1 cellular context compared by ENCODE assay signal in the genomic region with DNA sequence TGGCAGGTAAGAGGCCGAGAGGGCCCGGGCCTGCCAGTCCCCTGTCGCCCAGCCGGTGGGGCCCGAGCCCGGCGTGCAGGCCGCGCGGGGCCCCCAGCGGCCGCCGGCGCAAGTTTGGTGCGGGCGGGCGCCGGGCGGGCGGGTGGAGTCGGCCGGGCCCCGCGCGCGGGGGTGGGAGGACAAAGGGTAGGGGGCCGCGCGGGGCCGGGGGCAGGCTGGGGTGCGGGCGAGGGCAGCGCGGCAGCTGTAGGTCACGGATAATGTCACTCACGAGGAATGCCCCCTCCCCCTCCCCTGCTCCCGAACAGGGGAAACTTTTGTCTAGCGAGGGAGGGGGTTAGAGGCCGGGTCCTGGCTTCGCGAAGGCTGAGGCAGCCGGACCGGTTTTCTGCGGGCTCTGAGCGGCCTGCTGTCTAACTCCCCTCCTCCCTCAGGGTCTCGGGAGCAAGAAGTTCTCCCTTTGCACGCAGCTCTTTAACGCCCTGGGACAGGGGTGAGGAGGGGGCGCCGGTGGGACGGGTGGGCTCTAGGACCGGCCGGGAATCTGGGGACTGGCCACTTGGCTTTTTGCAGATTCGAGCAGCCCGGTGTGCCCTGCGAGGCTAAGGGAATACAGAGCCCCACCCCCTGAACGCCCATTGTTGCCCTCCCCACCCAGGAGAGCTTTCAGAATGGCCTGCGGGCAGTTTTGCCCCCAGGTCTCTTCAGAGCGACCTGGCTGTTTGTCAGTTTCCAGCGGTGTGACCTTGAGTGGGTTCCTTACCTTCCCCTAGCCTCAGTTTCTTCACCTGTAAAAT.
TF ChIP-seq lines count a peak whose summit lies in the region.

No MANE protein-coding gene starts in this region.

TF ChIP-seq in HEK293, 187 proteins besides CTCF, POLR2A, EP300 and RAD21 (continued from another document and continues in another):
- TF ChIP-seq ZBTB20 (tag by site-specific recombination; IDR thresholded peaks at IDR 0.05) (peak; percentile 64; the same call in 1 of the 2 replicates), ZNF768 (tag by site-specific recombination; IDR thresholded peaks at IDR 0.05) (no peak), ZBTB1 (tag by site-specific recombination; IDR thresholded peaks at IDR 0.05) (no peak), KLF1 (tag by site-specific recombination; IDR thresholded peaks at IDR 0.05) (no peak; the same call in none of the 2 replicates), ZNF544 (tag by site-specific recombination; IDR thresholded peaks at IDR 0.05) (no peak), ZNF404 (tag by site-specific recombination; IDR thresholded peaks at IDR 0.05) (no peak), ZNF37A (tag by site-specific recombination; IDR thresholded peaks at IDR 0.05) (no peak), MEIS1 (CRISPR knock-in tag; IDR thresholded peaks at IDR 0.05; ENCODE audit: borderline replicate concordance) (no peak), RBAK (tag by site-specific recombination; IDR thresholded peaks at IDR 0.05) (no peak), ZNF837 (tag by site-specific recombination; IDR thresholded peaks at IDR 0.05) (no peak), ZNF624 (tag by site-specific recombination; IDR thresholded peaks at IDR 0.05) (no peak), BCL11A (tag by site-specific recombination; IDR thresholded peaks at IDR 0.05; ENCODE audit: low read depth) (no peak), ZNF311 (tag by site-specific recombination; IDR thresholded peaks at IDR 0.05; ENCODE audit: borderline replicate concordance) (no peak), ZSCAN23 (tag by site-specific recombination; IDR thresholded peaks at IDR 0.05) (no peak), PRDM1 (tag by site-specific recombination; IDR thresholded peaks at IDR 0.05) (no peak), ZNF561 (tag by site-specific recombination; IDR thresholded peaks at IDR 0.05; ENCODE audit: borderline replicate concordance) (no peak), ZNF792 (tag by site-specific recombination; IDR thresholded peaks at IDR 0.05) (no peak), ZNF555 (tag by site-specific recombination; conservative IDR thresholded peaks at IDR 0.05) (no peak), GLI2 (tag by site-specific recombination; IDR thresholded peaks at IDR 0.05; ENCODE audit: borderline replicate concordance, low read depth) (no peak), FEZF1 (tag by site-specific recombination; IDR thresholded peaks at IDR 0.05) (peak; percentile 73), OVOL3 (tag by site-specific recombination; IDR thresholded peaks at IDR 0.05) (no peak), ZSCAN16 (tag by site-specific recombination; IDR thresholded peaks at IDR 0.05) (no peak), SETDB1 (IDR thresholded peaks at IDR 0.05; ENCODE audit: insufficient read length, low read length) (no peak), ZEB2 (tag by site-specific recombination; IDR thresholded peaks at IDR 0.05) (peak; percentile 53; the same call in 1 of the 2 replicates), ZNF423 (tag by site-specific recombination; IDR thresholded peaks at IDR 0.05) (no peak), ZNF610 (tag by site-specific recombination; IDR thresholded peaks at IDR 0.05; ENCODE audit: borderline replicate concordance) (no peak), ZFHX2 (tag by site-specific recombination; conservative IDR thresholded peaks at IDR 0.05) (no peak), ZNF510 (tag by site-specific recombination; IDR thresholded peaks at IDR 0.05; ENCODE audit: insufficient replicate concordance) (no peak), ZNF146 (tag by site-specific recombination; IDR thresholded peaks at IDR 0.05) (no peak), ZSCAN30 (tag by site-specific recombination; IDR thresholded peaks at IDR 0.05) (peak; percentile 42; the same call in 1 of the 2 replicates), ZNF324 (tag by site-specific recombination; IDR thresholded peaks at IDR 0.05) (0 out of 2 replicates have a peak, but pooled peaks have one; percentile 17), ZNF24 (tag by site-specific recombination; IDR thresholded peaks at IDR 0.05) (0 out of 2 replicates have a peak, but pooled peaks have one; percentile 51), ZNF140 (tag by site-specific recombination; IDR thresholded peaks at IDR 0.05) (no peak), KLF9 (tag by site-specific recombination; IDR thresholded peaks at IDR 0.05; ENCODE audit: low read depth) (peak; percentile 49), ZNF23 (tag by site-specific recombination; IDR thresholded peaks at IDR 0.05; ENCODE audit: borderline replicate concordance) (no peak), ZBTB48 (tag by site-specific recombination; IDR thresholded peaks at IDR 0.05) (peak; percentile 57; the same call in 1 of the 2 replicates)
- TF ChIP-seq, protein P1, sequence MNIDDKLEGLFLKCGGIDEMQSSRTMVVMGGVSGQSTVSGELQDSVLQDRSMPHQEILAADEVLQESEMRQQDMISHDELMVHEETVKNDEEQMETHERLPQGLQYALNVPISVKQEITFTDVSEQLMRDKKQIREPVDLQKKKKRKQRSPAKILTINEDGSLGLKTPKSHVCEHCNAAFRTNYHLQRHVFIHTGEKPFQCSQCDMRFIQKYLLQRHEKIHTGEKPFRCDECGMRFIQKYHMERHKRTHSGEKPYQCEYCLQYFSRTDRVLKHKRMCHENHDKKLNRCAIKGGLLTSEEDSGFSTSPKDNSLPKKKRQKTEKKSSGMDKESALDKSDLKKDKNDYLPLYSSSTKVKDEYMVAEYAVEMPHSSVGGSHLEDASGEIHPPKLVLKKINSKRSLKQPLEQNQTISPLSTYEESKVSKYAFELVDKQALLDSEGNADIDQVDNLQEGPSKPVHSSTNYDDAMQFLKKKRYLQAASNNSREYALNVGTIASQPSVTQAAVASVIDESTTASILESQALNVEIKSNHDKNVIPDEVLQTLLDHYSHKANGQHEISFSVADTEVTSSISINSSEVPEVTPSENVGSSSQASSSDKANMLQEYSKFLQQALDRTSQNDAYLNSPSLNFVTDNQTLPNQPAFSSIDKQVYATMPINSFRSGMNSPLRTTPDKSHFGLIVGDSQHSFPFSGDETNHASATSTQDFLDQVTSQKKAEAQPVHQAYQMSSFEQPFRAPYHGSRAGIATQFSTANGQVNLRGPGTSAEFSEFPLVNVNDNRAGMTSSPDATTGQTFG (tag by site-specific recombination; IDR thresholded peaks at IDR 0.05; ENCODE audit: borderline replicate concordance), result no peak
- TF ChIP-seq, protein P2, sequence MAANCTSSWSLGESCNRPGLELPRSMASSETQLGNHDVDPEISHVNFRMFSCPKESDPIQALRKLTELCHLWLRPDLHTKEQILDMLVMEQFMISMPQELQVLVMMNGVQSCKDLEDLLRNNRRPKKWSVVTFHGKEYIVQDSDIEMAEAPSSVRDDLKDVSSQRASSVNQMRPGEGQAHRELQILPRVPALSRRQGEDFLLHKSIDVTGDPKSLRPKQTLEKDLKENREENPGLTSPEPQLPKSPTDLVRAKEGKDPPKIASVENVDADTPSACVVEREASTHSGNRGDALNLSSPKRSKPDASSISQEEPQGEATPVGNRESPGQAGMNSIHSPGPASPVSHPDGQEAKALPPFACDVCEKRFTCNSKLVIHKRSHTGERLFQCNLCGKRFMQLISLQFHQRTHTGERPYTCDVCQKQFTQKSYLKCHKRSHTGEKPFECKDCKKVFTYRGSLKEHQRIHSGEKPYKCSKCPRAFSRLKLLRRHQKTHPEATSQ (tag by site-specific recombination; IDR thresholded peaks at IDR 0.05), result no peak
- TF ChIP-seq, protein P3, sequence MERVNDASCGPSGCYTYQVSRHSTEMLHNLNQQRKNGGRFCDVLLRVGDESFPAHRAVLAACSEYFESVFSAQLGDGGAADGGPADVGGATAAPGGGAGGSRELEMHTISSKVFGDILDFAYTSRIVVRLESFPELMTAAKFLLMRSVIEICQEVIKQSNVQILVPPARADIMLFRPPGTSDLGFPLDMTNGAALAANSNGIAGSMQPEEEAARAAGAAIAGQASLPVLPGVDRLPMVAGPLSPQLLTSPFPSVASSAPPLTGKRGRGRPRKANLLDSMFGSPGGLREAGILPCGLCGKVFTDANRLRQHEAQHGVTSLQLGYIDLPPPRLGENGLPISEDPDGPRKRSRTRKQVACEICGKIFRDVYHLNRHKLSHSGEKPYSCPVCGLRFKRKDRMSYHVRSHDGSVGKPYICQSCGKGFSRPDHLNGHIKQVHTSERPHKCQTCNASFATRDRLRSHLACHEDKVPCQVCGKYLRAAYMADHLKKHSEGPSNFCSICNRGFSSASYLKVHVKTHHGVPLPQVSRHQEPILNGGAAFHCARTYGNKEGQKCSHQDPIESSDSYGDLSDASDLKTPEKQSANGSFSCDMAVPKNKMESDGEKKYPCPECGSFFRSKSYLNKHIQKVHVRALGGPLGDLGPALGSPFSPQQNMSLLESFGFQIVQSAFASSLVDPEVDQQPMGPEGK (tag by site-specific recombination; IDR thresholded peaks at IDR 0.05), result peak; percentile 67
- TF ChIP-seq, protein P4, sequence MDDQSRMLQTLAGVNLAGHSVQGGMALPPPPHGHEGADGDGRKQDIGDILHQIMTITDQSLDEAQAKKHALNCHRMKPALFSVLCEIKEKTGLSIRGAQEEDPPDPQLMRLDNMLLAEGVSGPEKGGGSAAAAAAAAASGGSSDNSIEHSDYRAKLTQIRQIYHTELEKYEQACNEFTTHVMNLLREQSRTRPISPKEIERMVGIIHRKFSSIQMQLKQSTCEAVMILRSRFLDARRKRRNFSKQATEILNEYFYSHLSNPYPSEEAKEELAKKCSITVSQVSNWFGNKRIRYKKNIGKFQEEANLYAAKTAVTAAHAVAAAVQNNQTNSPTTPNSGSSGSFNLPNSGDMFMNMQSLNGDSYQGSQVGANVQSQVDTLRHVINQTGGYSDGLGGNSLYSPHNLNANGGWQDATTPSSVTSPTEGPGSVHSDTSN (CRISPR knock-in tag; IDR thresholded peaks at IDR 0.05), result no peak
- TF ChIP-seq, protein P5, sequence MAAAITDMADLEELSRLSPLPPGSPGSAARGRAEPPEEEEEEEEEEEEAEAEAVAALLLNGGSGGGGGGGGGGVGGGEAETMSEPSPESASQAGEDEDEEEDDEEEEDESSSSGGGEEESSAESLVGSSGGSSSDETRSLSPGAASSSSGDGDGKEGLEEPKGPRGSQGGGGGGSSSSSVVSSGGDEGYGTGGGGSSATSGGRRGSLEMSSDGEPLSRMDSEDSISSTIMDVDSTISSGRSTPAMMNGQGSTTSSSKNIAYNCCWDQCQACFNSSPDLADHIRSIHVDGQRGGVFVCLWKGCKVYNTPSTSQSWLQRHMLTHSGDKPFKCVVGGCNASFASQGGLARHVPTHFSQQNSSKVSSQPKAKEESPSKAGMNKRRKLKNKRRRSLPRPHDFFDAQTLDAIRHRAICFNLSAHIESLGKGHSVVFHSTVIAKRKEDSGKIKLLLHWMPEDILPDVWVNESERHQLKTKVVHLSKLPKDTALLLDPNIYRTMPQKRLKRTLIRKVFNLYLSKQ (tag by site-specific recombination; IDR thresholded peaks at IDR 0.05; ENCODE audit: borderline replicate concordance), result no peak
- TF ChIP-seq, protein P6, sequence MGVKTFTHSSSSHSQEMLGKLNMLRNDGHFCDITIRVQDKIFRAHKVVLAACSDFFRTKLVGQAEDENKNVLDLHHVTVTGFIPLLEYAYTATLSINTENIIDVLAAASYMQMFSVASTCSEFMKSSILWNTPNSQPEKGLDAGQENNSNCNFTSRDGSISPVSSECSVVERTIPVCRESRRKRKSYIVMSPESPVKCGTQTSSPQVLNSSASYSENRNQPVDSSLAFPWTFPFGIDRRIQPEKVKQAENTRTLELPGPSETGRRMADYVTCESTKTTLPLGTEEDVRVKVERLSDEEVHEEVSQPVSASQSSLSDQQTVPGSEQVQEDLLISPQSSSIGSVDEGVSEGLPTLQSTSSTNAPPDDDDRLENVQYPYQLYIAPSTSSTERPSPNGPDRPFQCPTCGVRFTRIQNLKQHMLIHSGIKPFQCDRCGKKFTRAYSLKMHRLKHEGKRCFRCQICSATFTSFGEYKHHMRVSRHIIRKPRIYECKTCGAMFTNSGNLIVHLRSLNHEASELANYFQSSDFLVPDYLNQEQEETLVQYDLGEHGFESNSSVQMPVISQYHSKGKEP (tag by site-specific recombination; IDR thresholded peaks at IDR 0.05), result no peak; the same call in 1 of the 2 replicates
- TF ChIP-seq, protein P7, sequence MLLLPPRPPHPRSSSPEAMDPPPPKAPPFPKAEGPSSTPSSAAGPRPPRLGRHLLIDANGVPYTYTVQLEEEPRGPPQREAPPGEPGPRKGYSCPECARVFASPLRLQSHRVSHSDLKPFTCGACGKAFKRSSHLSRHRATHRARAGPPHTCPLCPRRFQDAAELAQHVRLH (tag by site-specific recombination; IDR thresholded peaks at IDR 0.05), result peak; percentile 94
- TF ChIP-seq, protein P8, sequence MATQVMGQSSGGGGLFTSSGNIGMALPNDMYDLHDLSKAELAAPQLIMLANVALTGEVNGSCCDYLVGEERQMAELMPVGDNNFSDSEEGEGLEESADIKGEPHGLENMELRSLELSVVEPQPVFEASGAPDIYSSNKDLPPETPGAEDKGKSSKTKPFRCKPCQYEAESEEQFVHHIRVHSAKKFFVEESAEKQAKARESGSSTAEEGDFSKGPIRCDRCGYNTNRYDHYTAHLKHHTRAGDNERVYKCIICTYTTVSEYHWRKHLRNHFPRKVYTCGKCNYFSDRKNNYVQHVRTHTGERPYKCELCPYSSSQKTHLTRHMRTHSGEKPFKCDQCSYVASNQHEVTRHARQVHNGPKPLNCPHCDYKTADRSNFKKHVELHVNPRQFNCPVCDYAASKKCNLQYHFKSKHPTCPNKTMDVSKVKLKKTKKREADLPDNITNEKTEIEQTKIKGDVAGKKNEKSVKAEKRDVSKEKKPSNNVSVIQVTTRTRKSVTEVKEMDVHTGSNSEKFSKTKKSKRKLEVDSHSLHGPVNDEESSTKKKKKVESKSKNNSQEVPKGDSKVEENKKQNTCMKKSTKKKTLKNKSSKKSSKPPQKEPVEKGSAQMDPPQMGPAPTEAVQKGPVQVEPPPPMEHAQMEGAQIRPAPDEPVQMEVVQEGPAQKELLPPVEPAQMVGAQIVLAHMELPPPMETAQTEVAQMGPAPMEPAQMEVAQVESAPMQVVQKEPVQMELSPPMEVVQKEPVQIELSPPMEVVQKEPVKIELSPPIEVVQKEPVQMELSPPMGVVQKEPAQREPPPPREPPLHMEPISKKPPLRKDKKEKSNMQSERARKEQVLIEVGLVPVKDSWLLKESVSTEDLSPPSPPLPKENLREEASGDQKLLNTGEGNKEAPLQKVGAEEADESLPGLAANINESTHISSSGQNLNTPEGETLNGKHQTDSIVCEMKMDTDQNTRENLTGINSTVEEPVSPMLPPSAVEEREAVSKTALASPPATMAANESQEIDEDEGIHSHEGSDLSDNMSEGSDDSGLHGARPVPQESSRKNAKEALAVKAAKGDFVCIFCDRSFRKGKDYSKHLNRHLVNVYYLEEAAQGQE (tag by site-specific recombination; IDR thresholded peaks at IDR 0.05), result no peak
